1 cellular context compared by ENCODE assay signal in genomic region chr9:76400534-76401096, GRCh38.
TF ChIP-seq lines count a peak whose summit lies in the region.

No MANE protein-coding gene starts in this region.

TF ChIP-seq in HepG2, 621 proteins besides CTCF, POLR2A, EP300 and RAD21 (continued from another document and continues in another):
- TF ChIP-seq, protein P1, sequence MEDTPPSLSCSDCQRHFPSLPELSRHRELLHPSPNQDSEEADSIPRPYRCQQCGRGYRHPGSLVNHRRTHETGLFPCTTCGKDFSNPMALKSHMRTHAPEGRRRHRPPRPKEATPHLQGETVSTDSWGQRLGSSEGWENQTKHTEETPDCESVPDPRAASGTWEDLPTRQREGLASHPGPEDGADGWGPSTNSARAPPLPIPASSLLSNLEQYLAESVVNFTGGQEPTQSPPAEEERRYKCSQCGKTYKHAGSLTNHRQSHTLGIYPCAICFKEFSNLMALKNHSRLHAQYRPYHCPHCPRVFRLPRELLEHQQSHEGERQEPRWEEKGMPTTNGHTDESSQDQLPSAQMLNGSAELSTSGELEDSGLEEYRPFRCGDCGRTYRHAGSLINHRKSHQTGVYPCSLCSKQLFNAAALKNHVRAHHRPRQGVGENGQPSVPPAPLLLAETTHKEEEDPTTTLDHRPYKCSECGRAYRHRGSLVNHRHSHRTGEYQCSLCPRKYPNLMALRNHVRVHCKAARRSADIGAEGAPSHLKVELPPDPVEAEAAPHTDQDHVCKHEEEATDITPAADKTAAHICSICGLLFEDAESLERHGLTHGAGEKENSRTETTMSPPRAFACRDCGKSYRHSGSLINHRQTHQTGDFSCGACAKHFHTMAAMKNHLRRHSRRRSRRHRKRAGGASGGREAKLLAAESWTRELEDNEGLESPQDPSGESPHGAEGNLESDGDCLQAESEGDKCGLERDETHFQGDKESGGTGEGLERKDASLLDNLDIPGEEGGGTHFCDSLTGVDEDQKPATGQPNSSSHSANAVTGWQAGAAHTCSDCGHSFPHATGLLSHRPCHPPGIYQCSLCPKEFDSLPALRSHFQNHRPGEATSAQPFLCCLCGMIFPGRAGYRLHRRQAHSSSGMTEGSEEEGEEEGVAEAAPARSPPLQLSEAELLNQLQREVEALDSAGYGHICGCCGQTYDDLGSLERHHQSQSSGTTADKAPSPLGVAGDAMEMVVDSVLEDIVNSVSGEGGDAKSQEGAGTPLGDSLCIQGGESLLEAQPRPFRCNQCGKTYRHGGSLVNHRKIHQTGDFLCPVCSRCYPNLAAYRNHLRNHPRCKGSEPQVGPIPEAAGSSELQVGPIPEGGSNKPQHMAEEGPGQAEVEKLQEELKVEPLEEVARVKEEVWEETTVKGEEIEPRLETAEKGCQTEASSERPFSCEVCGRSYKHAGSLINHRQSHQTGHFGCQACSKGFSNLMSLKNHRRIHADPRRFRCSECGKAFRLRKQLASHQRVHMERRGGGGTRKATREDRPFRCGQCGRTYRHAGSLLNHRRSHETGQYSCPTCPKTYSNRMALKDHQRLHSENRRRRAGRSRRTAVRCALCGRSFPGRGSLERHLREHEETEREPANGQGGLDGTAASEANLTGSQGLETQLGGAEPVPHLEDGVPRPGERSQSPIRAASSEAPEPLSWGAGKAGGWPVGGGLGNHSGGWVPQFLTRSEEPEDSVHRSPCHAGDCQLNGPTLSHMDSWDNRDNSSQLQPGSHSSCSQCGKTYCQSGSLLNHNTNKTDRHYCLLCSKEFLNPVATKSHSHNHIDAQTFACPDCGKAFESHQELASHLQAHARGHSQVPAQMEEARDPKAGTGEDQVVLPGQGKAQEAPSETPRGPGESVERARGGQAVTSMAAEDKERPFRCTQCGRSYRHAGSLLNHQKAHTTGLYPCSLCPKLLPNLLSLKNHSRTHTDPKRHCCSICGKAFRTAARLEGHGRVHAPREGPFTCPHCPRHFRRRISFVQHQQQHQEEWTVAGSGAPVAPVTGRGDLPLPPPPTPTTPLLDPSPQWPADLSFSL (CRISPR knock-in tag; IDR thresholded peaks at IDR 0.05) = no peak
- TF ChIP-seq GTF2F1 (IDR thresholded peaks at IDR 0.05; ENCODE audit: low read length) (no peak), PTBP1 (IDR thresholded peaks at IDR 0.05; ENCODE audit: low read depth, low read length, poor library complexity, severe bottlenecking) (no peak), MXI1 (IDR thresholded peaks at IDR 0.05; ENCODE audit: borderline replicate concordance, low read depth, low read length) (no peak), ZNF589 (CRISPR knock-in tag; conservative IDR thresholded peaks at IDR 0.05) (no peak), ETV6 (CRISPR knock-in tag; conservative IDR thresholded peaks at IDR 0.05) (no peak), ZNF724P (CRISPR knock-in tag; IDR thresholded peaks at IDR 0.05; ENCODE audit: borderline replicate concordance) (no peak), HDAC2 (CRISPR knock-in tag; IDR thresholded peaks at IDR 0.05) (no peak), SAP130 (CRISPR knock-in tag; IDR thresholded peaks at IDR 0.05; ENCODE audit: low read depth) (peak; percentile 23; the same call in 1 of the 2 replicates), SNAPC4 (CRISPR knock-in tag; IDR thresholded peaks at IDR 0.05) (no peak), ZNF441 (CRISPR knock-in tag; IDR thresholded peaks at IDR 0.05; ENCODE audit: borderline replicate concordance) (no peak), ZNF570 (CRISPR knock-in tag; IDR thresholded peaks at IDR 0.05; ENCODE audit: borderline replicate concordance) (no peak), SOX5 (CRISPR knock-in tag; IDR thresholded peaks at IDR 0.05; ENCODE audit: borderline replicate concordance) (0 out of 2 replicates have a peak, but pooled peaks have one; percentile 15), BATF2 (CRISPR knock-in tag; IDR thresholded peaks at IDR 0.05) (no peak), MLLT10 (CRISPR knock-in tag; IDR thresholded peaks at IDR 0.05) (no peak), ZNF225 (CRISPR knock-in tag; IDR thresholded peaks at IDR 0.05) (no peak), E2F1 (CRISPR knock-in tag; IDR thresholded peaks at IDR 0.05) (no peak), ZFP91 (CRISPR knock-in tag; IDR thresholded peaks at IDR 0.05; ENCODE audit: borderline replicate concordance) (no peak), JDP2 (CRISPR knock-in tag; IDR thresholded peaks at IDR 0.05; ENCODE audit: borderline replicate concordance) (no peak), ZFP36L2 (CRISPR knock-in tag; IDR thresholded peaks at IDR 0.05) (no peak), ELF3 (CRISPR knock-in tag; IDR thresholded peaks at IDR 0.05) (0 out of 2 replicates have a peak, but pooled peaks have one; percentile 14), MIER3 (CRISPR knock-in tag; IDR thresholded peaks at IDR 0.05; ENCODE audit: borderline replicate concordance) (no peak), RBAK (CRISPR knock-in tag; IDR thresholded peaks at IDR 0.05) (no peak), NFAT5 (CRISPR knock-in tag; IDR thresholded peaks at IDR 0.05) (no peak), ZNF253 (CRISPR knock-in tag; IDR thresholded peaks at IDR 0.05; ENCODE audit: borderline replicate concordance) (no peak), RARA (CRISPR knock-in tag; IDR thresholded peaks at IDR 0.05) (no peak), TOPORS (CRISPR knock-in tag; IDR thresholded peaks at IDR 0.05) (no peak), CERS6 (CRISPR knock-in tag; IDR thresholded peaks at IDR 0.05) (no peak), HIVEP1 (CRISPR knock-in tag; IDR thresholded peaks at IDR 0.05) (no peak), KAT8 (CRISPR knock-in tag; IDR thresholded peaks at IDR 0.05) (no peak)
- TF ChIP-seq, protein P2, sequence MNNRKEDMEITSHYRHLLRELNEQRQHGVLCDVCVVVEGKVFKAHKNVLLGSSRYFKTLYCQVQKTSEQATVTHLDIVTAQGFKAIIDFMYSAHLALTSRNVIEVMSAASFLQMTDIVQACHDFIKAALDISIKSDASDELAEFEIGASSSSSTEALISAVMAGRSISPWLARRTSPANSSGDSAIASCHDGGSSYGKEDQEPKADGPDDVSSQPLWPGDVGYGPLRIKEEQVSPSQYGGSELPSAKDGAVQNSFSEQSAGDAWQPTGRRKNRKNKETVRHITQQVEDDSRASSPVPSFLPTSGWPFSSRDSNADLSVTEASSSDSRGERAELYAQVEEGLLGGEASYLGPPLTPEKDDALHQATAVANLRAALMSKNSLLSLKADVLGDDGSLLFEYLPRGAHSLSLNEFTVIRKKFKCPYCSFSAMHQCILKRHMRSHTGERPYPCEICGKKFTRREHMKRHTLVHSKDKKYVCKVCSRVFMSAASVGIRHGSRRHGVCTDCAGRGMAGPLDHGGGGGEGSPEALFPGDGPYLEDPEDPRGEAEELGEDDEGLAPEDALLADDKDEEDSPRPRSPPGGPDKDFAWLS (CRISPR knock-in tag; IDR thresholded peaks at IDR 0.05; ENCODE audit: borderline replicate concordance) = no peak
- TF ChIP-seq, protein P3, sequence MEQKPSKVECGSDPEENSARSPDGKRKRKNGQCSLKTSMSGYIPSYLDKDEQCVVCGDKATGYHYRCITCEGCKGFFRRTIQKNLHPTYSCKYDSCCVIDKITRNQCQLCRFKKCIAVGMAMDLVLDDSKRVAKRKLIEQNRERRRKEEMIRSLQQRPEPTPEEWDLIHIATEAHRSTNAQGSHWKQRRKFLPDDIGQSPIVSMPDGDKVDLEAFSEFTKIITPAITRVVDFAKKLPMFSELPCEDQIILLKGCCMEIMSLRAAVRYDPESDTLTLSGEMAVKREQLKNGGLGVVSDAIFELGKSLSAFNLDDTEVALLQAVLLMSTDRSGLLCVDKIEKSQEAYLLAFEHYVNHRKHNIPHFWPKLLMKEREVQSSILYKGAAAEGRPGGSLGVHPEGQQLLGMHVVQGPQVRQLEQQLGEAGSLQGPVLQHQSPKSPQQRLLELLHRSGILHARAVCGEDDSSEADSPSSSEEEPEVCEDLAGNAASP (CRISPR knock-in tag; IDR thresholded peaks at IDR 0.05; ENCODE audit: borderline replicate concordance) = no peak
